9 cellular contexts compared by ENCODE assay signal in the genomic region with DNA sequence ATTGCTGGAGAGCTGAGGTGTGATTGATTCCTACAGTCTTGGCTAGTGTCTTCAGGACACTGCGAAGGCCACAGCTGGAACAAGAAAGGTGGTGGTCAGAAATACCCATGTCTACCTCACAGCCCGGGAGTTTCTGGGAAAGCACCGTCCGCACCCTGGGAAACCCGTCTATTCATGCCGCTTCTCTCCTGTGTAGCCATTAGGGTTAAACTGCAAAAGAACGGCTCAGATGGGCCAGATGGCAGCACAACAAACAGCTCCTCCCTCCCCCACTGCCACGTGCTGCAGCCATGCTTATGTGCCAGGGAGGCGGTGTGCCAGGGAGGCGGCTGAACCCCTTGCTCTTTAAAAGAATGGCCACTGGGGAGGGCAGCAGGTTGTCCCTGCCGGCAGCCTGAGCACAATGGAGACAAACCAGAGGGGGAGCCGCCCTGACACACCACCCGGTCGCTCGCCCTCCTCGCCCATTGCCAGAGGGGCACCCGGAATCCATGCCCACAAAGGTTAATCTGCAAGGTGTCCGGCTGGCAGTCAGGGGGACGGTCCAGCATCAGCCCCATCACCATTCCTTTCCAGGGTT.
DNase-seq lines count a peak whose midpoint lies in the region; ATAC-seq and TF ChIP-seq lines count a peak whose summit lies in the region.
"Had no signal": no experiment of that assay in that cellular context is flagged by ENCODE, and none has a peak within 500 bp of the region (broad histone marks: within the 10 kb centered on the region; RNA-seq: fewer than 3 reads in every experiment).

No MANE protein-coding gene starts in this region.

- peak overlapping the region; percentile 61 for H3K4me3 Mint-ChIP-seq in CD8-positive, alpha-beta T cell

- peaks cover 31% of the 10 kb centered on the region for H4K20me1 ChIP-seq in IMR-90 (ENCODE audit: insufficient read depth, low read length)

- TF ChIP-seq POLR2A in IMR-90 (IDR thresholded peaks at IDR 0.05; ENCODE audit: low read depth, low read length), result no peak
- TF ChIP-seq POLR2A in testis (IDR thresholded peaks at IDR 0.05), result no peak

- H3K79me1 ChIP-seq in IMR-90 (ENCODE audit: low read depth in 1 of 2, low read length in 2 of 2), result peaks cover 26 to 43% of the 10 kb centered on the region in 2 experiments
- H3K79me1 ChIP-seq in mesendoderm (ENCODE audit: low read length), result peaks cover 3% of the 10 kb centered on the region

- H3K9me1 ChIP-seq in IMR-90 (ENCODE audit: insufficient read depth, low read length), result peaks cover 3% of the 10 kb centered on the region; the same call in 1 of the 2 replicates

- peak overlapping the region in 1 of 2 experiments; percentile 41; a peak in 1 of 4 replicates for H4K8ac ChIP-seq in IMR-90 (ENCODE audit: low read depth in 2 of 2, low read length in 2 of 2)
- no peak overlapping the region for H4K8ac ChIP-seq in mesendoderm (ENCODE audit: low read depth, low read length)

- H2AFZ ChIP-seq in IMR-90 (replicated peaks; ENCODE audit: low read length, poor library complexity), result peak overlapping the region; percentile 86

- peak overlapping the region; percentile 10 for H3K4me3 ChIP-seq in CD8-positive, alpha-beta T cell (ENCODE audit: low read depth, low read length)
- peak overlapping the region; percentile 34 for H3K4me3 ChIP-seq in IMR-90 (ENCODE audit: insufficient read depth, low read depth, low read length)
- peak overlapping the region; percentile 53 to 59 for H3K4me3 ChIP-seq in duodenal mucosa (ENCODE audit: low read depth in 1 of 2, low read length in 2 of 2)
- H3K4me3 ChIP-seq in mesendoderm (ENCODE audit: low read length), result no peak overlapping the region
- peak overlapping the region in 1 of 2 donors; percentile 50 for H3K4me3 ChIP-seq in testis
- H3K4me3 ChIP-seq: K562 had no signal

- no peaks in the 10 kb centered on the region for H3K27me3 ChIP-seq in CD8-positive, alpha-beta T cell (ENCODE audit: insufficient read depth, low read length)
- no peaks in the 10 kb centered on the region for H3K27me3 ChIP-seq in IMR-90 (ENCODE audit: control insufficient read depth, insufficient read depth, low read length)
- no peaks in the 10 kb centered on the region for H3K27me3 ChIP-seq in duodenal mucosa (ENCODE audit: control insufficient read depth in 1 of 2, insufficient read depth in 2 of 2, low read length in 2 of 2)
- no peaks in the 10 kb centered on the region for H3K27me3 ChIP-seq in mesendoderm (ENCODE audit: insufficient read depth, low read length, poor library complexity)
- H3K27me3 ChIP-seq in testis, result no peaks in the 10 kb centered on the region

- no peaks in the 10 kb centered on the region for H3K9me3 ChIP-seq in CD8-positive, alpha-beta T cell (ENCODE audit: low read length)
- H3K9me3 ChIP-seq in IMR-90 (ENCODE audit: control insufficient read depth, insufficient read depth, low read length), result no peaks in the 10 kb centered on the region
- no peaks in the 10 kb centered on the region for H3K9me3 ChIP-seq in duodenal mucosa (ENCODE audit: control insufficient read depth in 1 of 2, low read length in 2 of 2)
- no peaks in the 10 kb centered on the region for H3K9me3 ChIP-seq in testis

- WGBS in IMR-90 (ENCODE audit: extremely low coverage in 2 of 2, insufficient read length in 1 of 2), 2 experiments, result 0% methylated on average over 2 of the region's 19 CpGs; no CpG with 5 or more reads in 1 of the 2 experiments
- no CpG with 5 or more reads among the region's 19 CpGs for WGBS in mesendoderm (ENCODE audit: extremely low coverage, insufficient coverage, low lambda C conversion rate)
- 30 to 41% methylated on average over 12 to 19 of the region's 19 CpGs for WGBS in testis, 2 donors

- ATAC-seq in CD8-positive, alpha-beta T cell, result peak; percentile 49
- ATAC-seq in IMR-90 (ENCODE audit: low read depth), result peak; percentile 77
- ATAC-seq: K562 had no signal

- POLR2A ChIA-PET in CD8-positive, alpha-beta T cell (lab: Charles Lee), result interaction anchor here (0.7 to 1.9 kb wide), 5 partner anchors 23 to 759 kb away, joined by 3 to 9 read pairs (median 3); a partner anchor contains a TSS
- POLR2A ChIA-PET in IMR-90 (lab: Charles Lee; ENCODE audit: unreplicated experiment), result interaction anchor here (0.5 kb wide), 1 partner anchor 27 kb away, joined by 10 read pairs; no protein-coding TSS in a partner anchor

- peak overlapping the region; percentile 63; the same call in 1 of the 2 replicates for H3K23ac ChIP-seq in IMR-90 (ENCODE audit: low read depth, low read length)
- no peak overlapping the region for H3K23ac ChIP-seq in mesendoderm (ENCODE audit: low read length)

- H2BK15ac ChIP-seq in IMR-90 (ENCODE audit: low read depth, low read length) (no peak overlapping the region), mesendoderm (replicated peaks; ENCODE audit: low read depth) (no peak overlapping the region)

- H3K27me3 Mint-ChIP-seq in CD8-positive, alpha-beta T cell (ENCODE audit: low read depth), result no peaks in the 10 kb centered on the region

- no peak overlapping the region for H2BK20ac ChIP-seq in IMR-90 (ENCODE audit: low read depth, low read length)

- H3K56ac ChIP-seq in IMR-90 (ENCODE audit: extremely low read depth, insufficient read depth, low read length) (no peak overlapping the region), mesendoderm (ENCODE audit: low read length) (peak overlapping the region; percentile 22)

- no peak for TF ChIP-seq RAD21 in IMR-90 (IDR thresholded peaks at IDR 0.05; ENCODE audit: low read length)

- peak overlapping the region; percentile 28; the same call in 1 of the 2 replicates for H3K9ac ChIP-seq in IMR-90 (ENCODE audit: low read depth, low read length)
- H3K9ac ChIP-seq in duodenal mucosa (ENCODE audit: low read depth in 1 of 2, low read length in 2 of 2), result peak overlapping the region; percentile 27 to 40
- peak overlapping the region; percentile 11 for H3K9ac ChIP-seq in mesendoderm (ENCODE audit: low read length)

- H3K36me3 ChIP-seq in CD8-positive, alpha-beta T cell (ENCODE audit: insufficient read depth, low read length), result no peaks in the 10 kb centered on the region
- no peaks in the 10 kb centered on the region for H3K36me3 ChIP-seq in IMR-90 (ENCODE audit: control insufficient read depth, insufficient read depth, low read length)
- no peaks in the 10 kb centered on the region for H3K36me3 ChIP-seq in duodenal mucosa (ENCODE audit: control insufficient read depth in 1 of 2, insufficient read depth in 2 of 2, low read length in 2 of 2)
- H3K36me3 ChIP-seq in mesendoderm (ENCODE audit: control insufficient read depth, insufficient read depth, low read length), result no peaks in the 10 kb centered on the region
- no peaks in the 10 kb centered on the region for H3K36me3 ChIP-seq in testis (ENCODE audit: low read depth, missing control alignments)

- TF ChIP-seq CTCF in CD8-positive, alpha-beta T cell (IDR thresholded peaks at IDR 0.05), result no peak
- no peak for TF ChIP-seq CTCF in IMR-90 (conservative IDR thresholded peaks at IDR 0.05; ENCODE audit: low read depth, low read length)
- no peak for TF ChIP-seq CTCF in testis (IDR thresholded peaks at IDR 0.05)

- H3K27ac Mint-ChIP-seq in CD8-positive, alpha-beta T cell, result peak overlapping the region; percentile 76

- H3K4me1 ChIP-seq in CD8-positive, alpha-beta T cell (ENCODE audit: insufficient read depth, low read length), result peaks cover 81% of the 10 kb centered on the region
- H3K4me1 ChIP-seq in IMR-90 (ENCODE audit: control insufficient read depth, insufficient read depth, low read length) (peaks cover 9% of the 10 kb centered on the region), duodenal mucosa (ENCODE audit: control insufficient read depth in 1 of 2, insufficient read depth in 2 of 2, low read length in 2 of 2) (peaks cover 51 to 53% of the 10 kb centered on the region in 2 donors), mesendoderm (ENCODE audit: control insufficient read depth, low read depth, low read length) (no peaks in the 10 kb centered on the region), testis (peaks cover 15% of the 10 kb centered on the region)

- H3K4me2 ChIP-seq in IMR-90 (ENCODE audit: low read depth, low read length) (peak overlapping the region; percentile 87), mesendoderm (ENCODE audit: low read length) (no peak overlapping the region)

- peaks cover 14% of the 10 kb centered on the region for H3K36me3 Mint-ChIP-seq in CD8-positive, alpha-beta T cell

- H3K18ac ChIP-seq in IMR-90 (ENCODE audit: low read depth, low read length), result no peak overlapping the region
- H3K18ac ChIP-seq in mesendoderm (ENCODE audit: low read length), result no peak overlapping the region

- peak overlapping the region; percentile 88 for H2AK9ac ChIP-seq in IMR-90 (replicated peaks; ENCODE audit: low read depth, low read length, poor library complexity)

- H2BK5ac ChIP-seq in IMR-90 (ENCODE audit: low read depth, low read length, poor library complexity, severe bottlenecking), result no peak overlapping the region
- no peak overlapping the region for H2BK5ac ChIP-seq in mesendoderm (ENCODE audit: low read length)

- BruUV-seq in IMR-90 (replicated peaks; lab: Mats Ljungman, UMichigan), result no TSS peak

- no peaks in the 10 kb centered on the region for H3K9me3 Mint-ChIP-seq in CD8-positive, alpha-beta T cell

- H3K4ac ChIP-seq in IMR-90 (ENCODE audit: low read depth, low read length) (0 out of 2 replicates have a peak overlapping the region, but pooled peaks have one; percentile 33), mesendoderm (ENCODE audit: low read depth, low read length) (peak overlapping the region; percentile 48)

- in situ Hi-C loops in IMR-90 (cut with MboI; ENCODE audit: low sequenced_read_pairs) (no loop called here), SK-MEL-5 (cut with HindIII; ENCODE audit: low pct_unique_long_range_greater_than_20kb, low sequenced_read_pairs) (loop anchor here (25.0 kb wide), 2 partner anchors 105 to 230 kb away; no protein-coding TSS in a partner anchor)

- no peak overlapping the region for H3K27ac ChIP-seq in CD8-positive, alpha-beta T cell (ENCODE audit: low read depth, low read length)
- no peak overlapping the region for H3K27ac ChIP-seq in IMR-90 (ENCODE audit: insufficient read depth, low read length)
- H3K27ac ChIP-seq in duodenal mucosa (ENCODE audit: low read depth, low read length), result peak overlapping the region; percentile 15
- H3K27ac ChIP-seq in mesendoderm (ENCODE audit: low read depth, low read length), result no peak overlapping the region
- H3K27ac ChIP-seq in testis, result peak overlapping the region in 1 of 2 donors; percentile 37

- peak overlapping the region; percentile 38 for H3K14ac ChIP-seq in IMR-90 (replicated peaks; ENCODE audit: low read depth, low read length)

- DNase-seq in CD8-positive, alpha-beta T cell, result peak in 1 of 7 experiments; percentile 50
- DNase-seq in IMR-90 (peak; percentile 22), SK-MEL-5 (ENCODE audit: low read depth, low spot score) (peak; percentile 88), mesendoderm (no peak), testis (peak; percentile 86), 8988T (no peak), OCI-M2 (lab: John Stamatoyannopoulos, UW; ENCODE audit: unreplicated experiment) (no peak)

- CTCF ChIA-PET in CD8-positive, alpha-beta T cell (lab: Charles Lee), result interaction anchor here (0.6 to 2.8 kb wide), 10 partner anchors 9 to 83 kb away, joined by 3 to 24 read pairs (median 4); no protein-coding TSS in a partner anchor
- CTCF ChIA-PET in IMR-90 (lab: Yijun Ruan, JAX), result interaction anchor here (0.9 to 1.4 kb wide), 2 partner anchors 8 to 17 kb away, joined by 3 to 6 read pairs; no protein-coding TSS in a partner anchor

- intact Hi-C loops in CD8-positive, alpha-beta T cell (cut with DNase I, micrococcal nuclease), result loop anchor here in 1 of 2 experiments (1.0 kb wide), 1 partner anchor 8 kb away; no protein-coding TSS in a partner anchor
- intact Hi-C loops in IMR-90 (cut with micrococcal nuclease), result loop anchor here (1.0 kb wide), 1 partner anchor 8 kb away; no protein-coding TSS in a partner anchor
- intact Hi-C loops in testis (cut with DNase I; ENCODE audit: low total_unique reads), result no loop called here

- peak overlapping the region; percentile 40 for H4K91ac ChIP-seq in IMR-90 (ENCODE audit: insufficient read depth, low read depth, low read length)

- H3K4me1 Mint-ChIP-seq in CD8-positive, alpha-beta T cell (ENCODE audit: low read depth), result peaks cover 90% of the 10 kb centered on the region

- no peaks in the 10 kb centered on the region for H3K79me2 ChIP-seq in mesendoderm (ENCODE audit: control insufficient read depth, insufficient read depth, low read length)

- H2AK5ac ChIP-seq in IMR-90 (ENCODE audit: low read depth, low read length), result 0 out of 2 replicates have a peak overlapping the region, but pooled peaks have one; percentile 16
- no peak overlapping the region for H2AK5ac ChIP-seq in mesendoderm (ENCODE audit: low read length)

- H4K5ac ChIP-seq in IMR-90 (ENCODE audit: low read depth, low read length) (no peak overlapping the region; the same call in 1 of the 2 replicates), mesendoderm (ENCODE audit: low read length) (no peak overlapping the region)

- H2BK120ac ChIP-seq in IMR-90 (ENCODE audit: low read depth, low read length) (no peak overlapping the region), mesendoderm (ENCODE audit: low read depth, low read length) (no peak overlapping the region)

- dilution Hi-C loops in IMR-90 (cut with HindIII; ENCODE audit: low sequenced_read_pairs, unreplicated experiment), result no loop called here

Comparison
In these comparisons a context has a peak if more than half of its experiments do, and no peak if none do; other contexts are left out.
1. DNase-seq: peak in IMR-90 (single experiment), SK-MEL-5 (single experiment) and testis (single experiment); none in mesendoderm (single experiment), 8988T (single experiment) and OCI-M2 (single experiment).
2. Peak in every context shown above with its lines, with median percentiles within 50 percentile points of each other: H3K9ac ChIP-seq.